Comparison of ENCODE assay signal across 1 cellular context in genomic region chr17:43021739-43022512, GRCh38.
TF ChIP-seq lines count a peak whose summit lies in the region.

VAT1 (minus strand) TSS chr17:43022385; CDS start chr17:43022322, 63 bp downstream.

TF ChIP-seq in HepG2, 621 proteins besides CTCF, POLR2A, EP300 and RAD21 (continued from another document and continues in another):
- TF ChIP-seq SP4 (CRISPR knock-in tag; IDR thresholded peaks at IDR 0.05) (peak; percentile 79), MLXIP (CRISPR knock-in tag; IDR thresholded peaks at IDR 0.05; ENCODE audit: borderline replicate concordance) (peak; percentile 85; the same call in 1 of the 2 replicates), NBN (conservative IDR thresholded peaks at IDR 0.05) (no peak), MXI1 (IDR thresholded peaks at IDR 0.05; ENCODE audit: borderline replicate concordance, low read depth, low read length) (peak; percentile 62; the same call in 2 of the 3 replicates), ZBTB26 (CRISPR knock-in tag; IDR thresholded peaks at IDR 0.05; ENCODE audit: borderline replicate concordance) (peak; percentile 25; the same call in 1 of the 2 replicates), DRAP1 (CRISPR knock-in tag; IDR thresholded peaks at IDR 0.05) (peak; percentile 93), HNRNPH1 (optimal IDR thresholded peaks at IDR 0.05; ENCODE audit: low read depth, low read length) (no peak), ZNF766 (CRISPR knock-in tag; IDR thresholded peaks at IDR 0.05; ENCODE audit: borderline replicate concordance) (peak; percentile 84; the same call in 1 of the 2 replicates), ZNF879 (CRISPR knock-in tag; IDR thresholded peaks at IDR 0.05) (0 out of 2 replicates have a peak, but pooled peaks have one; percentile 16), PPARG (CRISPR knock-in tag; conservative IDR thresholded peaks at IDR 0.05) (no peak), AHDC1 (CRISPR knock-in tag; IDR thresholded peaks at IDR 0.05; ENCODE audit: borderline replicate concordance) (peak; percentile 56; the same call in 1 of the 2 replicates), U2AF1 (optimal IDR thresholded peaks at IDR 0.05; ENCODE audit: low read depth, low read length) (no peak), PHB2 (IDR thresholded peaks at IDR 0.05; ENCODE audit: partially characterized antibody) (no peak), ZNF562 (CRISPR knock-in tag; IDR thresholded peaks at IDR 0.05; ENCODE audit: borderline replicate concordance) (no peak), CBX5 (CRISPR knock-in tag; IDR thresholded peaks at IDR 0.05; ENCODE audit: borderline replicate concordance) (no peak), THRA (CRISPR knock-in tag; IDR thresholded peaks at IDR 0.05; ENCODE audit: borderline replicate concordance) (peak; percentile 43; the same call in 1 of the 2 replicates), TFDP2 (CRISPR knock-in tag; IDR thresholded peaks at IDR 0.05) (no peak), ZNF619 (CRISPR knock-in tag; IDR thresholded peaks at IDR 0.05) (peak; percentile 22; the same call in 1 of the 2 replicates), NPAS2 (CRISPR knock-in tag; IDR thresholded peaks at IDR 0.05; ENCODE audit: borderline replicate concordance) (no peak), RCOR2 (CRISPR knock-in tag; IDR thresholded peaks at IDR 0.05) (no peak), EED (CRISPR knock-in tag; IDR thresholded peaks at IDR 0.05) (peak; percentile 93; the same call in 1 of the 2 replicates), ZNF773 (CRISPR knock-in tag; IDR thresholded peaks at IDR 0.05; ENCODE audit: borderline replicate concordance) (peak; percentile 86; the same call in 1 of the 2 replicates), ZNF331 (CRISPR knock-in tag; IDR thresholded peaks at IDR 0.05) (peak; percentile 68; the same call in 1 of the 2 replicates), ZFP91 (CRISPR knock-in tag; IDR thresholded peaks at IDR 0.05; ENCODE audit: borderline replicate concordance) (peak; percentile 100), ZNF446 (CRISPR knock-in tag; IDR thresholded peaks at IDR 0.05) (no peak), SRY (CRISPR knock-in tag; IDR thresholded peaks at IDR 0.05) (peak; percentile 60), GTF3A (CRISPR knock-in tag; conservative IDR thresholded peaks at IDR 0.05) (no peak; the same call in 1 of the 2 replicates), SALL1 (CRISPR knock-in tag; IDR thresholded peaks at IDR 0.05) (peak; percentile 59; the same call in 1 of the 2 replicates), ZNF792 (CRISPR knock-in tag; IDR thresholded peaks at IDR 0.05) (peak; percentile 18; the same call in 1 of the 2 replicates), HOXA7 (CRISPR knock-in tag; IDR thresholded peaks at IDR 0.05) (no peak), GATAD2A (CRISPR knock-in tag; IDR thresholded peaks at IDR 0.05) (no peak), ZMYM3 (CRISPR knock-in tag; IDR thresholded peaks at IDR 0.05) (peak; percentile 95; the same call in 1 of the 2 replicates)
- TF ChIP-seq, protein P1, sequence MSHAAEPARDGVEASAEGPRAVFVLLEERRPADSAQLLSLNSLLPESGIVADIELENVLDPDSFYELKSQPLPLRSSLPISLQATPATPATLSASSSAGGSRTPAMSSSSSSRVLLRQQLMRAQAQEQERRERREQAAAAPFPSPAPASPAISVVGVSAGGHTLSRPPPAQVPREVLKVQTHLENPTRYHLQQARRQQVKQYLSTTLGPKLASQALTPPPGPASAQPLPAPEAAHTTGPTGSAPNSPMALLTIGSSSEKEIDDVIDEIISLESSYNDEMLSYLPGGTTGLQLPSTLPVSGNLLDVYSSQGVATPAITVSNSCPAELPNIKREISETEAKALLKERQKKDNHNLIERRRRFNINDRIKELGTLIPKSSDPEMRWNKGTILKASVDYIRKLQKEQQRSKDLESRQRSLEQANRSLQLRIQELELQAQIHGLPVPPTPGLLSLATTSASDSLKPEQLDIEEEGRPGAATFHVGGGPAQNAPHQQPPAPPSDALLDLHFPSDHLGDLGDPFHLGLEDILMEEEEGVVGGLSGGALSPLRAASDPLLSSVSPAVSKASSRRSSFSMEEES (CRISPR knock-in tag; IDR thresholded peaks at IDR 0.05): no peak
- TF ChIP-seq, protein P2, sequence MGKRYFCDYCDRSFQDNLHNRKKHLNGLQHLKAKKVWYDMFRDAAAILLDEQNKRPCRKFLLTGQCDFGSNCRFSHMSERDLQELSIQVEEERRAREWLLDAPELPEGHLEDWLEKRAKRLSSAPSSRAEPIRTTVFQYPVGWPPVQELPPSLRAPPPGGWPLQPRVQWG (CRISPR knock-in tag; IDR thresholded peaks at IDR 0.05; ENCODE audit: borderline replicate concordance, low read depth): no peak
- TF ChIP-seq, protein P3, sequence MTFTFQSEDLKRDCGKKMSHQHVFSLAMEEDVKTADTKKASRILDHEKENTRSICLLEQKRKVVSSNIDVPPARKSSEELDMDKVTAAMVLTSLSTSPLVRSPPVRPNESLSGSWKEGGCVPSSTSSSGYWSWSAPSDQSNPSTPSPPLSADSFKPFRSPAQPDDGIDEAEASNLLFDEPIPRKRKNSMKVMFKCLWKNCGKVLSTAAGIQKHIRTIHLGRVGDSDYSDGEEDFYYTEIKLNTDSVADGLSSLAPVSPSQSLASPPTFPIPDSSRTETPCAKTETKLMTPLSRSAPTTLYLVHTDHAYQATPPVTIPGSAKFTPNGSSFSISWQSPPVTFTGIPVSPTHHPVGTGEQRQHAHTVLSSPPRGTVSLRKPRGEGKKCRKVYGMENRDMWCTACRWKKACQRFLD (CRISPR knock-in tag; IDR thresholded peaks at IDR 0.05; ENCODE audit: borderline replicate concordance): peak; percentile 96
